ENCODE assay signal across 25 cellular contexts in the genomic region with DNA sequence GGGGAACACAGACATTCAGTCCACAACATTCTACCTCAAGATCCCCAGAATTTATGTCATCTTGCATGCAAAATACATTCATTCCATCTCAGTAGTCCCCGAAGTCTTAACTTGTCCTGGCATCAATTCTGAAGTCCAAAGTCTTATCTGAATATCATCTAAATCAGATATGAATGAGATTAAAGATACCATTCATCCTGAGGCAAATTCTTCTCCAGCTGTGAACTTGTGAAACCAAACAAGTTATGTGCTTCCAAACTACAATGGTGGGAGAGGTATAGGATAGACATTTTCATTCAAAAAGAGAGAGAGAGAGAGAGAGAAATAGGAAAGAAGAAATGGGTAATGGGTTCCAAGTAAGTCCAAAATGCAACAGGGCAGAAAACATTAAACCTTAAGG.
"Had no signal": no experiment of that assay in that cellular context is flagged by ENCODE, and none has a peak within 500 bp of the region (broad histone marks: within the 10 kb centered on the region; RNA-seq: fewer than 3 reads in every experiment).

No MANE protein-coding gene starts in this region.

- H3K4me1 ChIP-seq: colonic mucosa, esophagus muscularis mucosa, esophagus squamous epithelium, foreskin keratinocyte, gastrocnemius medialis, gastroesophageal sphincter had no signal

- FAIRE-seq: colon, endometrium, frontal cortex had no signal

- H3K36me3 ChIP-seq: colonic mucosa, esophagus muscularis mucosa, esophagus squamous epithelium, gastrocnemius medialis, gastroesophageal sphincter, heart left ventricle had no signal

- DNase-seq: colonic mucosa; cortex of kidney; dorsolateral prefrontal cortex; effector CD4-positive, alpha-beta T cell; effector CD8-positive, alpha-beta T cell; effector memory CD4-positive, alpha-beta T cell; effector memory CD8-positive, alpha-beta T cell; endodermal cell; erythroblast; esophagus squamous epithelium; foreskin fibroblast; foreskin melanocyte; gastrocnemius medialis; glutamatergic neuron; head of caudate nucleus; heart left ventricle; heart right ventricle had no signal

- H3K4me3 ChIP-seq: colonic mucosa, coronary artery, dorsolateral prefrontal cortex, esophagus muscularis mucosa, esophagus squamous epithelium, gastrocnemius medialis, gastroesophageal sphincter, heart left ventricle, heart right ventricle had no signal

- H3K27ac ChIP-seq: colonic mucosa, coronary artery, dorsolateral prefrontal cortex, epithelial cell of prostate, esophagus muscularis mucosa, esophagus squamous epithelium, foreskin keratinocyte, gastrocnemius medialis, gastroesophageal sphincter, heart left ventricle, heart right ventricle had no signal

- H3K27me3 ChIP-seq: colonic mucosa, dorsolateral prefrontal cortex, esophagus muscularis mucosa, esophagus squamous epithelium, gastrocnemius medialis, gastroesophageal sphincter, heart left ventricle, heart right ventricle had no signal

- H3K9me3 ChIP-seq: colonic mucosa, esophagus squamous epithelium, gastrocnemius medialis had no signal
